14 cellular contexts compared by ENCODE assay signal in the genomic region with DNA sequence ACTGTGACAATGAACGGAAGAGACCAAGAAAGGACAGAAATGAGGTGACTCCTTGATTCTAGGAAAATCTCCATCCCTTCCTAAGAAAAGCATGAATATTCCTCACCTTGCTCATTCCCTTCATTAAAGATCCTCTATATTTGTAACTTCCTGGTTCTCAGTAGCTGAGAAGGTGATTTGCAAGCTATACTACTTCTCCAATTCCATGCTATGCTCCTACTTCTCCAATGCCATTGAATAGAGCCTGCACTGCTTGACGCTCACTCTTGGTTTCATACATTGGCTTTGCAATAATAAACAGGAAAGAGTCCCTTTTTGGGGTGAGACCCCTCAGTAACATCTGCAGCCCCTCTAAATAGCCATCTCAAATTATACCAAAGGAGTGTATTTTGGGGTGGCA. TPM values are rescaled to one million over a fixed set of nuclear protein-coding genes. Genes with fewer than 3 reads are reported as not detected.
DNase-seq lines count a peak whose midpoint lies in the region; ATAC-seq and TF ChIP-seq lines count a peak whose summit lies in the region.
"Not testable (repeated sequence)": the region's sequence is repeated elsewhere in the genome, so short reads cannot be mapped to it uniquely, and the experiment has no call there.
"Had no signal": no experiment of that assay in that cellular context is flagged by ENCODE, and none has a peak within 500 bp of the region (broad histone marks: within the 10 kb centered on the region; RNA-seq: fewer than 3 reads in every experiment).

No MANE protein-coding gene starts in this region.

- H3K4me1 Mint-ChIP-seq in CD8-positive, alpha-beta T cell (ENCODE audit: low read depth) = peaks cover 14% of the 10 kb centered on the region
- H3K4me1 Mint-ChIP-seq in T-helper 1 cell treated with Interleukin-12 subunit alpha and Interleukin-12 subunit beta and Interleukin-4 antibody, amounts not matched to agents 30 μg/mL and 1 μg/mL, for 36 hours (ENCODE audit: low read depth); activated CD4-positive, alpha-beta memory T cell treated with anti-CD3 and anti-CD28 coated beads for 36 hours (ENCODE audit: low read depth); activated T-helper 17 cell treated with anti-CD3 and anti-CD28 coated beads, Interleukin-2, amount 50 U/mL, for 72 hours; activated naive CD8-positive, alpha-beta T cell treated with anti-CD3 and anti-CD28 coated beads, Interleukin-2, amount 10 ng/mL, durations not matched to agents 7 days and 5 days: not testable (repeated sequence)
- peaks cover 3 to 20% (median 11%) of the 10 kb centered on the region in 4 donors for H3K4me1 Mint-ChIP-seq in naive thymus-derived CD8-positive, alpha-beta T cell

- not testable (repeated sequence) for ATAC-seq in CD8-positive, alpha-beta T cell
- peak; percentile 33 for ATAC-seq in activated T-helper 17 cell treated with anti-CD3 and anti-CD28 coated beads, Interleukin-2, amount 50 U/mL, for 72 hours (replicated peaks)
- peak; percentile 14 for ATAC-seq in activated naive CD8-positive, alpha-beta T cell treated with anti-CD3 and anti-CD28 coated beads, Interleukin-2, amount 10 ng/mL, durations not matched to agents 7 days and 5 days (ENCODE audit: low read depth)
- ATAC-seq in lower lobe of right lung (peak; percentile 51 to 53), upper lobe of right lung (peak; percentile 63)
- peak; percentile 3 to 5 for ATAC-seq in naive thymus-derived CD8-positive, alpha-beta T cell

- H3K27me3 ChIP-seq in CD8-positive, alpha-beta T cell (ENCODE audit: insufficient read depth, low read length); lower lobe of right lung (ENCODE audit: low read depth); upper lobe of right lung: not testable (repeated sequence)

- H3K27me3 Mint-ChIP-seq in CD8-positive, alpha-beta T cell (ENCODE audit: low read depth); T-helper 1 cell treated with Interleukin-12 subunit alpha and Interleukin-12 subunit beta and Interleukin-4 antibody, amounts not matched to agents 30 μg/mL and 1 μg/mL, for 36 hours (ENCODE audit: low read depth); activated CD4-positive, alpha-beta memory T cell treated with anti-CD3 and anti-CD28 coated beads for 36 hours; activated T-helper 17 cell treated with anti-CD3 and anti-CD28 coated beads, Interleukin-2, amount 50 U/mL, for 72 hours; activated naive CD8-positive, alpha-beta T cell treated with anti-CD3 and anti-CD28 coated beads, Interleukin-2, amount 10 ng/mL, durations not matched to agents 7 days and 5 days; naive thymus-derived CD8-positive, alpha-beta T cell: not testable (repeated sequence)

- not testable (repeated sequence) for H3K4me3 ChIP-seq in CD8-positive, alpha-beta T cell (ENCODE audit: low read depth, low read length); lower lobe of right lung; upper lobe of right lung

- POLR2A ChIA-PET in CD8-positive, alpha-beta T cell (lab: Charles Lee); activated CD4-positive, alpha-beta memory T cell treated with anti-CD3 and anti-CD28 coated beads for 36 hours (lab: Charles Lee); activated naive CD8-positive, alpha-beta T cell treated with anti-CD3 and anti-CD28 coated beads, Interleukin-2, amount 10 ng/mL, durations not matched to agents 7 days and 5 days (lab: Charles Lee); naive thymus-derived CD8-positive, alpha-beta T cell (lab: Charles Lee): not testable (repeated sequence)

- not testable (repeated sequence) for H3K9me3 Mint-ChIP-seq in CD8-positive, alpha-beta T cell; T-helper 1 cell treated with Interleukin-12 subunit alpha and Interleukin-12 subunit beta and Interleukin-4 antibody, amounts not matched to agents 30 μg/mL and 1 μg/mL, for 36 hours; activated CD4-positive, alpha-beta memory T cell treated with anti-CD3 and anti-CD28 coated beads for 36 hours; activated T-helper 17 cell treated with anti-CD3 and anti-CD28 coated beads, Interleukin-2, amount 50 U/mL, for 72 hours; activated naive CD8-positive, alpha-beta T cell treated with anti-CD3 and anti-CD28 coated beads, Interleukin-2, amount 10 ng/mL, durations not matched to agents 7 days and 5 days; naive thymus-derived CD8-positive, alpha-beta T cell

- H3K9me3 ChIP-seq in CD8-positive, alpha-beta T cell (ENCODE audit: low read length); lower lobe of right lung; upper lobe of right lung: not testable (repeated sequence)

- not testable (repeated sequence) for H3K36me3 ChIP-seq in CD8-positive, alpha-beta T cell (ENCODE audit: insufficient read depth, low read length); lower lobe of right lung; upper lobe of right lung

- H3K4me3 Mint-ChIP-seq in CD8-positive, alpha-beta T cell = peak overlapping the region; percentile 53
- not testable (repeated sequence) for H3K4me3 Mint-ChIP-seq in T-helper 1 cell treated with Interleukin-12 subunit alpha and Interleukin-12 subunit beta and Interleukin-4 antibody, amounts not matched to agents 30 μg/mL and 1 μg/mL, for 36 hours; activated CD4-positive, alpha-beta memory T cell treated with anti-CD3 and anti-CD28 coated beads for 36 hours; activated T-helper 17 cell treated with anti-CD3 and anti-CD28 coated beads, Interleukin-2, amount 50 U/mL, for 72 hours; activated naive CD8-positive, alpha-beta T cell treated with anti-CD3 and anti-CD28 coated beads, Interleukin-2, amount 10 ng/mL, durations not matched to agents 7 days and 5 days
- peak overlapping the region in 1 of 10 donors; percentile 36 for H3K4me3 Mint-ChIP-seq in naive thymus-derived CD8-positive, alpha-beta T cell

- CTCF ChIA-PET in CD8-positive, alpha-beta T cell (lab: Charles Lee); activated CD4-positive, alpha-beta memory T cell treated with anti-CD3 and anti-CD28 coated beads for 36 hours (lab: Charles Lee): not testable (repeated sequence)

- intact Hi-C loops in CD8-positive, alpha-beta T cell (cut with DNase I, micrococcal nuclease); activated CD4-positive, alpha-beta memory T cell treated with anti-CD3 and anti-CD28 coated beads for 36 hours (cut with micrococcal nuclease); lower lobe of right lung (cut with DNase I); upper lobe of right lung (cut with DNase I): not testable (repeated sequence)

- H3K36me3 Mint-ChIP-seq in CD8-positive, alpha-beta T cell; T-helper 1 cell treated with Interleukin-12 subunit alpha and Interleukin-12 subunit beta and Interleukin-4 antibody, amounts not matched to agents 30 μg/mL and 1 μg/mL, for 36 hours (ENCODE audit: low read depth); activated CD4-positive, alpha-beta memory T cell treated with anti-CD3 and anti-CD28 coated beads for 36 hours; activated T-helper 17 cell treated with anti-CD3 and anti-CD28 coated beads, Interleukin-2, amount 50 U/mL, for 72 hours (ENCODE audit: low read depth); activated naive CD8-positive, alpha-beta T cell treated with anti-CD3 and anti-CD28 coated beads, Interleukin-2, amount 10 ng/mL, durations not matched to agents 7 days and 5 days; naive thymus-derived CD8-positive, alpha-beta T cell: not testable (repeated sequence)

- peak overlapping the region; percentile 45 for H3K27ac ChIP-seq in CD8-positive, alpha-beta T cell (ENCODE audit: low read depth, low read length)
- H3K27ac ChIP-seq in lower lobe of right lung, upper lobe of right lung: not testable (repeated sequence)

- H3K4me1 ChIP-seq in CD8-positive, alpha-beta T cell (ENCODE audit: insufficient read depth, low read length); lower lobe of right lung; upper lobe of right lung: not testable (repeated sequence)

- peak overlapping the region; percentile 86 for H3K27ac Mint-ChIP-seq in CD8-positive, alpha-beta T cell
- peak overlapping the region; percentile 57 for H3K27ac Mint-ChIP-seq in T-helper 1 cell treated with Interleukin-12 subunit alpha and Interleukin-12 subunit beta and Interleukin-4 antibody, amounts not matched to agents 30 μg/mL and 1 μg/mL, for 36 hours
- peak overlapping the region; percentile 33 for H3K27ac Mint-ChIP-seq in activated CD4-positive, alpha-beta memory T cell treated with anti-CD3 and anti-CD28 coated beads for 36 hours
- H3K27ac Mint-ChIP-seq in activated T-helper 17 cell treated with anti-CD3 and anti-CD28 coated beads, Interleukin-2, amount 50 U/mL, for 72 hours = not testable (repeated sequence)
- peak overlapping the region; percentile 85 for H3K27ac Mint-ChIP-seq in activated naive CD8-positive, alpha-beta T cell treated with anti-CD3 and anti-CD28 coated beads, Interleukin-2, amount 10 ng/mL, durations not matched to agents 7 days and 5 days
- peak overlapping the region in 8 of 10 donors; percentile 62 to 95 (median 81) for H3K27ac Mint-ChIP-seq in naive thymus-derived CD8-positive, alpha-beta T cell

- not testable (repeated sequence) for TF ChIP-seq CTCF in CD8-positive, alpha-beta T cell (IDR thresholded peaks at IDR 0.05); lower lobe of right lung (IDR thresholded peaks at IDR 0.05); upper lobe of right lung (IDR thresholded peaks at IDR 0.05)

- DNase-seq in CD8-positive, alpha-beta T cell; activated CD4-positive, alpha-beta memory T cell treated with anti-CD3 and anti-CD28 coated beads for 36 hours; activated naive CD8-positive, alpha-beta T cell treated with anti-CD3 and anti-CD28 coated beads, Interleukin-2, amount 10 ng/mL, durations not matched to agents 7 days and 5 days; lower lobe of right lung; naive thymus-derived CD8-positive, alpha-beta T cell; upper lobe of right lung: not testable (repeated sequence)

RNA-seq across cellular contexts. Expression of a gene that starts 50.3 kb away (rescaled TPM):
- not detected for total RNA-seq in CD8-positive, alpha-beta T cell
- total RNA-seq in activated CD4-positive, alpha-beta memory T cell treated with anti-CD3 and anti-CD28 coated beads for 36 hours = not detected
- total RNA-seq in activated T-helper 17 cell treated with anti-CD3 and anti-CD28 coated beads, Interleukin-2, amount 50 U/mL, for 72 hours = not detected
- under 1 TPM in 1 of 2 experiments, not detected in 1; 0.74 TPM for total RNA-seq in activated naive CD8-positive, alpha-beta T cell treated with anti-CD3 and anti-CD28 coated beads, Interleukin-2, amount 10 ng/mL, durations not matched to agents 7 days and 5 days
- total RNA-seq in lower lobe of right lung = not detected
- not detected for total RNA-seq in naive thymus-derived CD8-positive, alpha-beta T cell
- polyA plus RNA-seq in naive thymus-derived CD8-positive, alpha-beta T cell = not detected
- total RNA-seq in upper lobe of right lung = not detected
- total RNA-seq: A673; CD8-positive, alpha-beta memory T cell; H1; H9 had no signal
- polyA plus RNA-seq: AG04450; CD14-positive monocyte; CD8-positive, alpha-beta memory T cell; H1 had no signal
